In genomic region chr19:19054315-19054938, GRCh38 we compare ENCODE assay signal across 10 cellular contexts.
"Had no signal": no experiment of that assay in that cellular context is flagged by ENCODE, and none has a peak within 500 bp of the region (broad histone marks: within the 10 kb centered on the region; RNA-seq: fewer than 3 reads in every experiment).

No MANE protein-coding gene starts in this region.

- H3K9me3 ChIP-seq: esophagus muscularis mucosa, gastroesophageal sphincter, heart left ventricle, left ventricle myocardium inferior, lower lobe of right lung, mucosa of descending colon had no signal

- DNase-seq: foreskin keratinocyte had no signal

- H3K27me3 ChIP-seq: dorsolateral prefrontal cortex, esophagus muscularis mucosa, foreskin keratinocyte, gastroesophageal sphincter, heart left ventricle, hepatocyte had no signal

- H3K4me1 ChIP-seq: esophagus muscularis mucosa, gastroesophageal sphincter, lower lobe of right lung had no signal

- H2AFZ ChIP-seq: hepatocyte had no signal

- H3K4me2 ChIP-seq: hepatocyte had no signal

- H3K4me3 ChIP-seq: coronary artery, dorsolateral prefrontal cortex, esophagus muscularis mucosa, gastroesophageal sphincter, heart left ventricle, hepatocyte, left ventricle myocardium inferior, lower lobe of right lung, mucosa of descending colon had no signal

- H3K27ac ChIP-seq: coronary artery, dorsolateral prefrontal cortex, esophagus muscularis mucosa, foreskin keratinocyte, gastroesophageal sphincter, heart left ventricle, hepatocyte, left ventricle myocardium inferior, lower lobe of right lung had no signal
